Comparison of ENCODE assay signal across 19 cellular contexts in genomic region chr11:60858731-60859464, GRCh38. TPM values are rescaled to one million over a fixed set of nuclear protein-coding genes. Genes with fewer than 3 reads are reported as not detected.
A peak's percentile ranks its signal among the peaks of the same experiment; 100 is the strongest.
DNase-seq lines count a peak whose midpoint lies in the region; ATAC-seq and TF ChIP-seq lines count a peak whose summit lies in the region.
"Had no signal": no experiment of that assay in that cellular context is flagged by ENCODE, and none has a peak within 500 bp of the region (broad histone marks: within the 10 kb centered on the region; RNA-seq: fewer than 3 reads in every experiment).

No MANE protein-coding gene starts in this region.

- H3K27ac Mint-ChIP-seq in activated CD4-positive, alpha-beta T cell treated with anti-CD3 and anti-CD28 coated beads, Interleukin-2, amount 10 ng/mL, durations not matched to agents 24 days and 14 days = peak overlapping the region; percentile 10
- peak overlapping the region; percentile 74 for H3K27ac Mint-ChIP-seq in activated CD8-positive, alpha-beta T cell treated with anti-CD3 and anti-CD28 coated beads, Interleukin-2, amount 10 ng/mL, durations not matched to agents 7 days and 5 days

- H3K9me3 Mint-ChIP-seq in activated CD4-positive, alpha-beta T cell treated with anti-CD3 and anti-CD28 coated beads, Interleukin-2, amount 10 ng/mL, durations not matched to agents 24 days and 14 days = no peaks in the 10 kb centered on the region
- no peaks in the 10 kb centered on the region for H3K9me3 Mint-ChIP-seq in activated CD8-positive, alpha-beta T cell treated with anti-CD3 and anti-CD28 coated beads, Interleukin-2, amount 10 ng/mL, durations not matched to agents 7 days and 5 days (ENCODE audit: insufficient read depth)

- CTCF ChIA-PET in activated CD8-positive, alpha-beta T cell treated with anti-CD3 and anti-CD28 coated beads, Interleukin-2, amount 10 ng/mL, durations not matched to agents 7 days and 5 days (lab: Charles Lee) = interaction anchor here (0.6 to 2.3 kb wide), 3 partner anchors 12 to 29 kb away, joined by 4 to 6 read pairs (median 5); no protein-coding TSS in a partner anchor
- CTCF ChIA-PET in RWPE1 (lab: Yijun Ruan, JAX) = no interaction called here

- peaks cover 3% of the 10 kb centered on the region for H3K27me3 Mint-ChIP-seq in activated CD4-positive, alpha-beta T cell treated with anti-CD3 and anti-CD28 coated beads, Interleukin-2, amount 10 ng/mL, durations not matched to agents 24 days and 14 days
- H3K27me3 Mint-ChIP-seq in activated CD8-positive, alpha-beta T cell treated with anti-CD3 and anti-CD28 coated beads, Interleukin-2, amount 10 ng/mL, durations not matched to agents 7 days and 5 days (ENCODE audit: low read depth) = no peaks in the 10 kb centered on the region

- H3K27me3 ChIP-seq in Karpas-422 (ENCODE audit: low read length) = no peaks in the 10 kb centered on the region
- H3K27me3 ChIP-seq: gastrocnemius medialis had no signal

- peak; percentile 78 for ATAC-seq in activated CD8-positive, alpha-beta T cell treated with anti-CD3 and anti-CD28 coated beads, Interleukin-2, amount 10 ng/mL, durations not matched to agents 7 days and 5 days
- ATAC-seq in sciatic nerve (no peak), HG03342 (IDR thresholded peaks at IDR 0.05; ENCODE audit: unreplicated experiment) (no peak)
- ATAC-seq: gastrocnemius medialis had no signal

- no peaks in the 10 kb centered on the region for H3K9me3 ChIP-seq in Karpas-422 (ENCODE audit: low read length)
- H3K9me3 ChIP-seq: gastrocnemius medialis had no signal

- H3K27ac ChIP-seq in Karpas-422 (ENCODE audit: low read length) (no peak overlapping the region), RWPE1 (no peak overlapping the region)
- H3K27ac ChIP-seq: gastrocnemius medialis had no signal

- H3K4me1 Mint-ChIP-seq in activated CD4-positive, alpha-beta T cell treated with anti-CD3 and anti-CD28 coated beads, Interleukin-2, amount 10 ng/mL, durations not matched to agents 24 days and 14 days = peaks cover 15% of the 10 kb centered on the region
- peaks cover 74% of the 10 kb centered on the region for H3K4me1 Mint-ChIP-seq in activated CD8-positive, alpha-beta T cell treated with anti-CD3 and anti-CD28 coated beads, Interleukin-2, amount 10 ng/mL, durations not matched to agents 7 days and 5 days (ENCODE audit: low read depth)

- H3K79me2 ChIP-seq in Karpas-422 (ENCODE audit: low read length) = no peaks in the 10 kb centered on the region

- H3K4me3 Mint-ChIP-seq in activated CD4-positive, alpha-beta T cell treated with anti-CD3 and anti-CD28 coated beads, Interleukin-2, amount 10 ng/mL, durations not matched to agents 24 days and 14 days = no peak overlapping the region
- peak overlapping the region; percentile 4 for H3K4me3 Mint-ChIP-seq in activated CD8-positive, alpha-beta T cell treated with anti-CD3 and anti-CD28 coated beads, Interleukin-2, amount 10 ng/mL, durations not matched to agents 7 days and 5 days

- DNase-seq in activated CD4-positive, alpha-beta T cell treated with anti-CD3 and anti-CD28 coated beads, Interleukin-2, amount 10 ng/mL, durations not matched to agents 24 days and 14 days = peak; percentile 62
- DNase-seq in activated CD4-positive, alpha-beta T cell treated with anti-CD3 and anti-CD28 coated beads for 48 hours = no peak
- DNase-seq in Karpas-422 = no peak
- DNase-seq in activated CD8-positive, alpha-beta T cell treated with anti-CD3 and anti-CD28 coated beads, Interleukin-2, amount 10 ng/mL, durations not matched to agents 7 days and 5 days = peak; percentile 54
- peak; percentile 26 for DNase-seq in sciatic nerve (ENCODE audit: low spot score)
- no peak for DNase-seq in RWPE1 (ENCODE audit: low spot score)
- no peak for DNase-seq in stimulated activated CD4-positive, alpha-beta T cell treated with anti-CD3 and anti-CD28 coated beads, Interleukin-2, amount 100 ng/mL, for 24 hours
- DNase-seq: gastrocnemius medialis, GOT3, mesendoderm, NCI-H2029 treated with DMSO at 0.1 percent for 48 hours, NCI-H526, RPMI8226, T1000 had no signal

- H3K4me1 ChIP-seq in Karpas-422 (ENCODE audit: low read length) = peaks cover 5% of the 10 kb centered on the region; the same call in 1 of the 2 replicates
- H3K4me1 ChIP-seq: gastrocnemius medialis had no signal

- intact Hi-C loops in activated CD4-positive, alpha-beta T cell treated with anti-CD3 and anti-CD28 coated beads, Interleukin-2, amount 10 ng/mL, durations not matched to agents 24 days and 14 days (cut with micrococcal nuclease) = no loop called here
- intact Hi-C loops in sciatic nerve (cut with DNase I) = no loop called here

- POLR2A ChIA-PET in activated CD8-positive, alpha-beta T cell treated with anti-CD3 and anti-CD28 coated beads, Interleukin-2, amount 10 ng/mL, durations not matched to agents 7 days and 5 days (lab: Charles Lee) = no interaction called here
- POLR2A ChIA-PET in RWPE1 (lab: Yijun Ruan, JAX; ENCODE audit: low non-redundant PET) = no interaction called here

- H4K20me1 ChIP-seq in Karpas-422 (ENCODE audit: insufficient read depth, low read depth, low read length) = peaks cover 3% of the 10 kb centered on the region; the same call in 1 of the 2 replicates

- H3K36me3 Mint-ChIP-seq in activated CD4-positive, alpha-beta T cell treated with anti-CD3 and anti-CD28 coated beads, Interleukin-2, amount 10 ng/mL, durations not matched to agents 24 days and 14 days (ENCODE audit: low read depth) = no peaks in the 10 kb centered on the region
- H3K36me3 Mint-ChIP-seq in activated CD8-positive, alpha-beta T cell treated with anti-CD3 and anti-CD28 coated beads, Interleukin-2, amount 10 ng/mL, durations not matched to agents 7 days and 5 days (ENCODE audit: low read depth) = no peaks in the 10 kb centered on the region

- H3K9ac ChIP-seq in Karpas-422 (ENCODE audit: low read length) = 0 out of 2 replicates have a peak overlapping the region, but pooled peaks have one; percentile 13

- no peak for TF ChIP-seq CTCF in RWPE1 (conservative IDR thresholded peaks at IDR 0.05; ENCODE audit: low read depth)

- H3K4me2 ChIP-seq in Karpas-422 (ENCODE audit: low read depth, low read length, poor library complexity, severe bottlenecking) = no peak overlapping the region

- no peak overlapping the region for H3K4me3 ChIP-seq in Karpas-422 (ENCODE audit: low read length)
- H3K4me3 ChIP-seq: gastrocnemius medialis had no signal

- H2AFZ ChIP-seq in Karpas-422 (ENCODE audit: low read length) = no peak overlapping the region

- no peaks in the 10 kb centered on the region for H3K36me3 ChIP-seq in Karpas-422 (ENCODE audit: insufficient read depth, low read length)
- H3K36me3 ChIP-seq: gastrocnemius medialis had no signal

- no peaks in the 10 kb centered on the region for H3K9me2 ChIP-seq in Karpas-422 (replicated peaks; ENCODE audit: insufficient read depth, low read length)

RNA-seq across cellular contexts. Expression of gene PTGDR2, which starts 3.1 kb away (rescaled TPM):
- total RNA-seq in activated CD4-positive, alpha-beta T cell treated with anti-CD3 and anti-CD28 coated beads, Interleukin-2, amount 10 ng/mL, durations not matched to agents 24 days and 14 days = 0.14 and 0.19 TPM in 2 replicates
- total RNA-seq in Karpas-422 (2014; rRNA removed; shearing (Covaris generic); ENCODE audit: low replicate concordance) = not detected in 2 replicates
- 1 to 10 TPM; 3.3 to 3.4 TPM for total RNA-seq in activated CD8-positive, alpha-beta T cell treated with anti-CD3 and anti-CD28 coated beads, Interleukin-2, amount 10 ng/mL, durations not matched to agents 7 days and 5 days
- 1.1 TPM for total RNA-seq in sciatic nerve
- total RNA-seq: LHCN-M2 had no signal

RNA-seq across cellular contexts. Expression of gene ZP1, which starts 8.4 kb away (rescaled TPM):
- total RNA-seq in activated CD4-positive, alpha-beta T cell treated with anti-CD3 and anti-CD28 coated beads, Interleukin-2, amount 10 ng/mL, durations not matched to agents 24 days and 14 days = not detected in 2 replicates
- not detected in 2 replicates for total RNA-seq in Karpas-422 (2014; rRNA removed; shearing (Covaris generic); ENCODE audit: low replicate concordance)
- under 1 TPM in 1 of 2 experiments, not detected in 1; 0.34 TPM for total RNA-seq in activated CD8-positive, alpha-beta T cell treated with anti-CD3 and anti-CD28 coated beads, Interleukin-2, amount 10 ng/mL, durations not matched to agents 7 days and 5 days
- 0.85 TPM for total RNA-seq in sciatic nerve
- total RNA-seq: A673, cardiac septum, gastrocnemius medialis, skeletal muscle tissue had no signal

RNA-seq across cellular contexts. Expression of gene CCDC86, which starts 17.0 kb away (rescaled TPM):
- total RNA-seq in activated CD4-positive, alpha-beta T cell treated with anti-CD3 and anti-CD28 coated beads, Interleukin-2, amount 10 ng/mL, durations not matched to agents 24 days and 14 days = 90.0 and 91.3 TPM in 2 replicates
- total RNA-seq in Karpas-422 (2014; rRNA removed; shearing (Covaris generic); ENCODE audit: low replicate concordance) = 10.4 and 21.2 TPM in 2 replicates
- 10 to 100 TPM; 34.2 to 36.0 TPM for total RNA-seq in activated CD8-positive, alpha-beta T cell treated with anti-CD3 and anti-CD28 coated beads, Interleukin-2, amount 10 ng/mL, durations not matched to agents 7 days and 5 days
- total RNA-seq in sciatic nerve = 16.5 TPM

RNA-seq across cellular contexts. Expression of gene PRPF19, which starts 47.5 kb away (rescaled TPM):
- total RNA-seq in activated CD4-positive, alpha-beta T cell treated with anti-CD3 and anti-CD28 coated beads, Interleukin-2, amount 10 ng/mL, durations not matched to agents 24 days and 14 days = 219 TPM in 2 replicates
- 87.2 and 109 TPM in 2 replicates for total RNA-seq in Karpas-422 (2014; rRNA removed; shearing (Covaris generic); ENCODE audit: low replicate concordance)
- total RNA-seq in activated CD8-positive, alpha-beta T cell treated with anti-CD3 and anti-CD28 coated beads, Interleukin-2, amount 10 ng/mL, durations not matched to agents 7 days and 5 days = 100 to 1,000 TPM; 161 TPM
- 50.7 TPM for total RNA-seq in sciatic nerve

RNA-seq across cellular contexts. Expression of gene TMEM109, which starts 55.1 kb away (rescaled TPM):
- total RNA-seq in activated CD4-positive, alpha-beta T cell treated with anti-CD3 and anti-CD28 coated beads, Interleukin-2, amount 10 ng/mL, durations not matched to agents 24 days and 14 days = 144 and 147 TPM in 2 replicates
- 42.3 and 44.4 TPM in 2 replicates for total RNA-seq in Karpas-422 (2014; rRNA removed; shearing (Covaris generic); ENCODE audit: low replicate concordance)
- total RNA-seq in activated CD8-positive, alpha-beta T cell treated with anti-CD3 and anti-CD28 coated beads, Interleukin-2, amount 10 ng/mL, durations not matched to agents 7 days and 5 days = 100 to 1,000 TPM; 136 to 139 TPM
- total RNA-seq in sciatic nerve = 128 TPM

Comparison
In these comparisons a context has a peak if more than half of its experiments do, and no peak if none do; other contexts are left out.
1. DNase-seq: peak in activated CD4-positive, alpha-beta T cell treated with anti-CD3 and anti-CD28 coated beads, Interleukin-2, amount 10 ng/mL, durations not matched to agents 24 days and 14 days (single experiment), activated CD8-positive, alpha-beta T cell treated with anti-CD3 and anti-CD28 coated beads, Interleukin-2, amount 10 ng/mL, durations not matched to agents 7 days and 5 days (single experiment) and sciatic nerve (single experiment); none in activated CD4-positive, alpha-beta T cell treated with anti-CD3 and anti-CD28 coated beads for 48 hours (single experiment), Karpas-422 (single experiment), RWPE1 (single experiment) and stimulated activated CD4-positive, alpha-beta T cell treated with anti-CD3 and anti-CD28 coated beads, Interleukin-2, amount 100 ng/mL, for 24 hours (0 of 2).